32 cellular contexts compared by ENCODE assay signal in the genomic region with DNA sequence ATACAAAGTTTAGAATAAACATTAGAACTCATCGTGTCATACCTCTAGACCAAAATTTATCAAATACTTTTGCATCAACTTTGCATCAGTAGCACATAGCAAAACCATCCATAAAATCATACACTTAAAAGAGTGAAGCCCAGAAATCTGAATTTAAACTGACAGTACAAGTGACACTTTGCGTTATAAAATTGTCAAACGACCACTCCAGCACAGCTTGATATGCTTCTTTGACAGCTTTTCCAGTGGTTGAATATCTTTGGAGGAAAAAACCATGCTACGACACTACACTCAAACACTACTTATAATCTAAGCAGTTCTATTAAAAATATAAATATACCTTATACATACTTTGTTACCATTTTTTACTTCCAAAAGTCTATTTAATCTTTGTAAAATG.
"Had no signal": no experiment of that assay in that cellular context is flagged by ENCODE, and none has a peak within 500 bp of the region (broad histone marks: within the 10 kb centered on the region; RNA-seq: fewer than 3 reads in every experiment).

No MANE protein-coding gene starts in this region.

- FAIRE-seq: astrocyte, bronchial epithelial cell had no signal

- H3K27me3 ChIP-seq: adrenal gland, ascending aorta, body of pancreas, brain microvascular endothelial cell, breast epithelium, cardiac muscle cell had no signal

- H3K27ac ChIP-seq: adrenal gland, ascending aorta, body of pancreas, brain microvascular endothelial cell, breast epithelium, cardiac muscle cell had no signal

- H3K9me3 ChIP-seq: adrenal gland, ascending aorta, body of pancreas, breast epithelium had no signal

- DNase-seq: activated effector memory CD4-positive, alpha-beta T cell treated with anti-CD3 and anti-CD28 coated beads, Interleukin-2, amount 50 U/mL, for 16 hours; activated effector memory CD4-positive, alpha-beta T cell treated with Interleukin-2 at 50 U/mL for 16 hours; activated gamma-delta T cell; activated gamma-delta T cell treated with Interleukin-2 at 50 U/mL for 16 hours; activated naive CD4-positive, alpha-beta T cell; activated naive CD4-positive, alpha-beta T cell treated with anti-CD3 and anti-CD28 coated beads for 36 hours; activated naive CD4-positive, alpha-beta T cell treated with anti-CD3 and anti-CD28 coated beads, Interleukin-2, amount 10 ng/mL, durations not matched to agents 7 days and 5 days; activated naive CD4-positive, alpha-beta T cell treated with anti-CD3 and anti-CD28 coated beads, Interleukin-2, amount 50 U/mL, for 16 hours; activated naive CD4-positive, alpha-beta T cell treated with Interleukin-2 at 50 U/mL for 16 hours; activated naive CD8-positive, alpha-beta T cell treated with anti-CD3 and anti-CD28 coated beads for 36 hours; activated naive CD8-positive, alpha-beta T cell treated with anti-CD3 and anti-CD28 coated beads, Interleukin-2, amount 10 ng/mL, durations not matched to agents 7 days and 5 days; activated naive CD8-positive, alpha-beta T cell treated with anti-CD3 and anti-CD28 coated beads, Interleukin-2, amount 50 U/mL, for 24 hours; activated T-cell treated with anti-CD3 and anti-CD28 coated beads, Interleukin-2, amount 50 U/mL, for 1 hour; activated T-cell treated with anti-CD3 and anti-CD28 coated beads, Interleukin-2, amount 50 U/mL, for 24 hours; activated T-cell treated with anti-CD3 and anti-CD28 coated beads, Interleukin-2, amount 50 U/mL, for 4 hours; activated T-cell treated with anti-CD3 and anti-CD28 coated beads, Interleukin-2, amount 50 U/mL, for 48 hours; activated T-cell treated with anti-CD3 and anti-CD28 coated beads, Interleukin-2, amount 50 U/mL, for 72 hours; adrenal gland; amniotic stem cell; amygdala; anterior cingulate cortex; aorta; body of pancreas; brain microvascular endothelial cell; caudate nucleus; central memory CD4-positive, alpha-beta T cell; cerebellar nuclear complex had no signal

- H3K4me1 ChIP-seq: adrenal gland, ascending aorta, body of pancreas, breast epithelium had no signal

- H3K36me3 ChIP-seq: adrenal gland, ascending aorta, brain microvascular endothelial cell, cardiac muscle cell had no signal

- H3K4me3 ChIP-seq: adrenal gland, ascending aorta, body of pancreas, breast epithelium, cardiac muscle cell had no signal
